20 cellular contexts compared by ENCODE assay signal in genomic region chrX:103637604-103638338, GRCh38. TPM values are rescaled to one million over a fixed set of nuclear protein-coding genes. Genes with fewer than 3 reads are reported as not detected.
A peak's percentile ranks its signal among the peaks of the same experiment; 100 is the strongest.
DNase-seq lines count a peak whose midpoint lies in the region; ATAC-seq, FAIRE-seq and TF ChIP-seq lines count a peak whose summit lies in the region.
"Had no signal": no experiment of that assay in that cellular context is flagged by ENCODE, and none has a peak within 500 bp of the region (broad histone marks: within the 10 kb centered on the region; RNA-seq: fewer than 3 reads in every experiment).

No MANE protein-coding gene starts in this region.

- no peak overlapping the region for H2BK15ac ChIP-seq in IMR-90 (ENCODE audit: low read depth, low read length)

- DNase-seq in mammary epithelial cell, result peak; percentile 80
- no peak for DNase-seq in MCF 10A (ENCODE audit: unreplicated experiment)
- DNase-seq in IMR-90, result peak; percentile 45
- peak; percentile 8 for DNase-seq in endothelial cell of umbilical vein (ENCODE audit: low read depth, low spot score)
- DNase-seq in stimulated activated effector memory CD8-positive, alpha-beta T cell treated with anti-CD3 and anti-CD28 coated beads, Interleukin-12 subunit alpha, Interleukin-12 subunit beta, amount 100 ng/mL, for 72 hours (ENCODE audit: low spot score in 2 of 2), result no peak
- no peak for DNase-seq in uterus
- no peak for DNase-seq in immature natural killer cell
- DNase-seq: DMS153; Kasumi-1; midbrain; NCI-H1105; NCI-H2081; NCI-H69; stimulated activated CD4-positive, alpha-beta T cell treated with anti-CD3 and anti-CD28 coated beads, Interleukin-4, amount 100 ng/mL, for 24 hours; T-helper 9 cell had no signal

- H4K8ac ChIP-seq in IMR-90 (ENCODE audit: low read depth in 2 of 2, low read length in 2 of 2), result no peak overlapping the region

- H4K20me1 ChIP-seq in mammary epithelial cell (ENCODE audit: insufficient read depth, low read length) (no peaks in the 10 kb centered on the region), IMR-90 (ENCODE audit: insufficient read depth, low read length) (no peaks in the 10 kb centered on the region), endothelial cell of umbilical vein (replicated peaks; ENCODE audit: control insufficient read depth, extremely low read depth, insufficient read depth, low read length) (no peaks in the 10 kb centered on the region)

- peak overlapping the region; percentile 69 for H3K27ac ChIP-seq in mammary epithelial cell (ENCODE audit: insufficient read depth, low read depth, low read length)
- H3K27ac ChIP-seq in IMR-90 (ENCODE audit: insufficient read depth, low read length), result no peak overlapping the region
- peak overlapping the region; percentile 23 for H3K27ac ChIP-seq in endothelial cell of umbilical vein (ENCODE audit: insufficient read depth, low read depth, low read length)
- no peak overlapping the region for H3K27ac ChIP-seq in uterus
- H3K27ac ChIP-seq: gastroesophageal sphincter had no signal

- H3K27me3 Mint-ChIP-seq in MCF 10A (ENCODE audit: insufficient read depth, unreplicated experiment) (peaks cover 31% of the 10 kb centered on the region), immature natural killer cell (ENCODE audit: low read depth in 3 of 3) (peaks cover 1 to 7% (median 6%) of the 10 kb centered on the region in 3 donors)
- H3K27me3 Mint-ChIP-seq: progenitor cell of endocrine pancreas had no signal

- H2BK20ac ChIP-seq in IMR-90 (ENCODE audit: low read depth, low read length), result no peak overlapping the region

- H3K9me3 ChIP-seq in mammary epithelial cell (replicated peaks; ENCODE audit: insufficient read depth, low read length) (no peaks in the 10 kb centered on the region), IMR-90 (ENCODE audit: control insufficient read depth, insufficient read depth, low read length) (no peaks in the 10 kb centered on the region), endothelial cell of umbilical vein (replicated peaks; ENCODE audit: control insufficient read depth, insufficient read depth, low read length) (no peaks in the 10 kb centered on the region), uterus (no peaks in the 10 kb centered on the region)
- H3K9me3 ChIP-seq: gastroesophageal sphincter had no signal

- H2AFZ ChIP-seq in mammary epithelial cell (ENCODE audit: low read depth, low read length), result no peak overlapping the region
- no peak overlapping the region for H2AFZ ChIP-seq in IMR-90 (replicated peaks; ENCODE audit: low read length, poor library complexity)
- no peak overlapping the region for H2AFZ ChIP-seq in endothelial cell of umbilical vein (ENCODE audit: low read depth, low read length)

- H3K4me2 ChIP-seq in mammary epithelial cell (ENCODE audit: insufficient read depth, low read depth, low read length), result peak overlapping the region; percentile 41
- no peak overlapping the region for H3K4me2 ChIP-seq in IMR-90 (ENCODE audit: low read depth, low read length)
- peak overlapping the region; percentile 31 for H3K4me2 ChIP-seq in endothelial cell of umbilical vein (ENCODE audit: insufficient read depth, low read length)

- H3K56ac ChIP-seq in IMR-90 (ENCODE audit: extremely low read depth, insufficient read depth, low read length), result no peak overlapping the region

- no peak overlapping the region for H3K4me3 ChIP-seq in mammary epithelial cell (replicated peaks in 1 of 3; ENCODE audit: insufficient read depth in 1 of 3, low read depth in 2 of 3, low read length in 3 of 3)
- no peak overlapping the region for H3K4me3 ChIP-seq in IMR-90 (ENCODE audit: insufficient read depth, low read depth, low read length)
- H3K4me3 ChIP-seq in endothelial cell of umbilical vein (replicated peaks in 1 of 3; ENCODE audit: insufficient read depth in 1 of 3, low read depth in 1 of 3, low read length in 3 of 3), result no peak overlapping the region
- no peak overlapping the region for H3K4me3 ChIP-seq in uterus
- H3K4me3 ChIP-seq: gastroesophageal sphincter had no signal

- in situ Hi-C loops in mammary epithelial cell (cut with MboI; ENCODE audit: low sequenced_read_pairs in 2 of 2) (no loop called here), IMR-90 (cut with MboI; ENCODE audit: low sequenced_read_pairs) (no loop called here)

- WGBS in mammary epithelial cell (ENCODE audit: low coverage, missing lambda C conversion rate), result 60% methylated on average over 2 of the region's 2 CpGs
- no CpG with 5 or more reads among the region's 2 CpGs for WGBS in IMR-90 (ENCODE audit: extremely low coverage in 2 of 2, insufficient read length in 1 of 2), 2 experiments

- no peaks in the 10 kb centered on the region for H3K36me3 ChIP-seq in mammary epithelial cell (ENCODE audit: insufficient read depth, low read length)
- no peaks in the 10 kb centered on the region for H3K36me3 ChIP-seq in IMR-90 (ENCODE audit: control insufficient read depth, insufficient read depth, low read length)
- H3K36me3 ChIP-seq in endothelial cell of umbilical vein (ENCODE audit: control insufficient read depth in 2 of 2, extremely low read depth in 1 of 2, insufficient read depth in 2 of 2, low read length in 2 of 2), result no peaks in the 10 kb centered on the region
- no peaks in the 10 kb centered on the region for H3K36me3 ChIP-seq in uterus
- H3K36me3 ChIP-seq: gastroesophageal sphincter had no signal

- H3K4me1 ChIP-seq in mammary epithelial cell (ENCODE audit: insufficient read depth, low read length) (peaks cover 26% of the 10 kb centered on the region), IMR-90 (ENCODE audit: control insufficient read depth, insufficient read depth, low read length) (peaks cover 1% of the 10 kb centered on the region; the same call in 1 of the 2 replicates), endothelial cell of umbilical vein (ENCODE audit: control insufficient read depth, extremely low read depth, insufficient read depth, low read length) (peaks cover 20% of the 10 kb centered on the region), uterus (no peaks in the 10 kb centered on the region)
- H3K4me1 ChIP-seq: gastroesophageal sphincter had no signal

- H3K9me3 Mint-ChIP-seq in MCF 10A (ENCODE audit: unreplicated experiment) (no peaks in the 10 kb centered on the region), immature natural killer cell (no peaks in the 10 kb centered on the region)
- no peaks in the 10 kb centered on the region for H3K9me3 Mint-ChIP-seq in stimulated activated effector memory CD8-positive, alpha-beta T cell treated with anti-CD3 and anti-CD28 coated beads, Interleukin-12 subunit alpha, Interleukin-12 subunit beta, amount 100 ng/mL, for 72 hours
- H3K9me3 Mint-ChIP-seq: activated T-helper 1 cell treated with anti-CD3 and anti-CD28 coated beads, Interleukin-12 subunit alpha, Interleukin-12 subunit beta, Interleukin-2, Interleukin-4 antibody, amounts not matched to agents 30 ng/mL and 10 ng/mL and 1 ng/mL, durations not matched to agents 14 hours and 24 hours and 36 hours had no signal

- POLR2A ChIA-PET in MCF 10A (lab: Yijun Ruan, JAX) (interaction anchor here (0.6 kb wide), 1 partner anchor 398 kb away, joined by 3 read pairs; no protein-coding TSS in a partner anchor), IMR-90 (lab: Charles Lee; ENCODE audit: unreplicated experiment) (no interaction called here), endothelial cell of umbilical vein (lab: Charles Lee) (no interaction called here)

- TF ChIP-seq POLR2A in IMR-90 (IDR thresholded peaks at IDR 0.05; ENCODE audit: low read depth, low read length), result no peak
- TF ChIP-seq POLR2A in endothelial cell of umbilical vein (IDR thresholded peaks at IDR 0.05; ENCODE audit: low read depth, low read length), result no peak
- TF ChIP-seq POLR2A in uterus (IDR thresholded peaks at IDR 0.05), result no peak

- dilution Hi-C loops in mammary epithelial cell (cut with HindIII; ENCODE audit: low sequenced_read_pairs), result no loop called here
- dilution Hi-C loops in IMR-90 (cut with HindIII; ENCODE audit: low sequenced_read_pairs, unreplicated experiment), result no loop called here
- dilution Hi-C loops in endothelial cell of umbilical vein (cut with MboI; ENCODE audit: extremely low pct_ligation_motif_present, low sequenced_read_pairs), result no loop called here

- intact Hi-C loops in mammary epithelial cell (cut with micrococcal nuclease), result no loop called here
- intact Hi-C loops in MCF 10A (cut with micrococcal nuclease), result no loop called here
- intact Hi-C loops in IMR-90 (cut with micrococcal nuclease), result loop anchor here (10.0 kb wide), 1 partner anchor 63 kb away; no protein-coding TSS in a partner anchor
- intact Hi-C loops in endothelial cell of umbilical vein (cut with micrococcal nuclease), result no loop called here
- intact Hi-C loops in uterus (cut with DNase I; ENCODE audit: low total_unique reads), result loop anchor here (10.0 kb wide), 1 partner anchor 103 kb away; no protein-coding TSS in a partner anchor

- H3K79me2 ChIP-seq in mammary epithelial cell (ENCODE audit: insufficient read depth, low read length), result no peaks in the 10 kb centered on the region
- no peaks in the 10 kb centered on the region for H3K79me2 ChIP-seq in endothelial cell of umbilical vein (ENCODE audit: control insufficient read depth, insufficient read depth, low read length)

- no peak overlapping the region for H4K5ac ChIP-seq in IMR-90 (ENCODE audit: low read depth, low read length)

- H3K27me3 ChIP-seq in mammary epithelial cell (ENCODE audit: insufficient read depth, low read length) (no peaks in the 10 kb centered on the region), IMR-90 (ENCODE audit: control insufficient read depth, insufficient read depth, low read length) (no peaks in the 10 kb centered on the region), endothelial cell of umbilical vein (ENCODE audit: control insufficient read depth in 2 of 2, insufficient read depth in 2 of 2, low read length in 2 of 2) (no peaks in the 10 kb centered on the region), uterus (no peaks in the 10 kb centered on the region)
- H3K27me3 ChIP-seq: gastroesophageal sphincter had no signal

- H2BK120ac ChIP-seq in IMR-90 (ENCODE audit: low read depth, low read length), result no peak overlapping the region

- H3K36me3 Mint-ChIP-seq in MCF 10A (ENCODE audit: insufficient read depth, unreplicated experiment) (no peaks in the 10 kb centered on the region), immature natural killer cell (no peaks in the 10 kb centered on the region)
- no peaks in the 10 kb centered on the region for H3K36me3 Mint-ChIP-seq in stimulated activated effector memory CD8-positive, alpha-beta T cell treated with anti-CD3 and anti-CD28 coated beads, Interleukin-12 subunit alpha, Interleukin-12 subunit beta, amount 100 ng/mL, for 72 hours

- no peak overlapping the region for H2BK5ac ChIP-seq in IMR-90 (ENCODE audit: low read depth, low read length, poor library complexity, severe bottlenecking)

- peak overlapping the region; percentile 0 for H3K9ac ChIP-seq in mammary epithelial cell (ENCODE audit: insufficient read depth, low read length)
- H3K9ac ChIP-seq in IMR-90 (ENCODE audit: low read depth, low read length), result no peak overlapping the region
- no peak overlapping the region for H3K9ac ChIP-seq in endothelial cell of umbilical vein (replicated peaks; ENCODE audit: extremely low read depth, insufficient read depth, low read length)

- H3K27ac Mint-ChIP-seq in MCF 10A (ENCODE audit: low read depth, unreplicated experiment) (no peak overlapping the region), immature natural killer cell (no peak overlapping the region)
- H3K27ac Mint-ChIP-seq in stimulated activated effector memory CD8-positive, alpha-beta T cell treated with anti-CD3 and anti-CD28 coated beads, Interleukin-12 subunit alpha, Interleukin-12 subunit beta, amount 100 ng/mL, for 72 hours, result no peak overlapping the region
- H3K27ac Mint-ChIP-seq: activated T-helper 1 cell treated with anti-CD3 and anti-CD28 coated beads, Interleukin-12 subunit alpha, Interleukin-12 subunit beta, Interleukin-2, Interleukin-4 antibody, amounts not matched to agents 30 ng/mL and 10 ng/mL and 1 ng/mL, durations not matched to agents 14 hours and 24 hours and 36 hours; progenitor cell of endocrine pancreas had no signal

- no peak overlapping the region for H4K91ac ChIP-seq in IMR-90 (ENCODE audit: insufficient read depth, low read depth, low read length)

- no peak overlapping the region for H3K18ac ChIP-seq in IMR-90 (ENCODE audit: low read depth, low read length)

- H3K4me3 Mint-ChIP-seq in MCF 10A (ENCODE audit: unreplicated experiment) (no peak overlapping the region), immature natural killer cell (no peak overlapping the region)
- H3K4me3 Mint-ChIP-seq in stimulated activated effector memory CD8-positive, alpha-beta T cell treated with anti-CD3 and anti-CD28 coated beads, Interleukin-12 subunit alpha, Interleukin-12 subunit beta, amount 100 ng/mL, for 72 hours, result no peak overlapping the region
- H3K4me3 Mint-ChIP-seq: activated T-helper 1 cell treated with anti-CD3 and anti-CD28 coated beads, Interleukin-12 subunit alpha, Interleukin-12 subunit beta, Interleukin-2, Interleukin-4 antibody, amounts not matched to agents 30 ng/mL and 10 ng/mL and 1 ng/mL, durations not matched to agents 14 hours and 24 hours and 36 hours had no signal

- no peak overlapping the region for H3K23ac ChIP-seq in IMR-90 (ENCODE audit: low read depth, low read length)

- ATAC-seq in IMR-90 (ENCODE audit: low read depth) (no peak; the same call in 1 of the 2 replicates), GM21526 (IDR thresholded peaks at IDR 0.05; ENCODE audit: low FRiP score, unreplicated experiment) (no peak)
- peak; percentile 42 for ATAC-seq in stimulated activated effector memory CD8-positive, alpha-beta T cell treated with anti-CD3 and anti-CD28 coated beads, Interleukin-12 subunit alpha, Interleukin-12 subunit beta, amount 100 ng/mL, for 72 hours

- no peak overlapping the region for H3K14ac ChIP-seq in IMR-90 (replicated peaks; ENCODE audit: low read depth, low read length)

- no peak for TF ChIP-seq RAD21 in IMR-90 (IDR thresholded peaks at IDR 0.05; ENCODE audit: low read length)

- H2AK9ac ChIP-seq in IMR-90 (replicated peaks; ENCODE audit: low read depth, low read length, poor library complexity), result no peak overlapping the region

- BruUV-seq in mammary epithelial cell (replicated peaks; lab: Mats Ljungman, UMichigan) (no TSS peak), MCF 10A (replicated peaks; lab: Mats Ljungman, UMichigan) (no TSS peak), IMR-90 (replicated peaks; lab: Mats Ljungman, UMichigan) (no TSS peak), endothelial cell of umbilical vein (replicated peaks; lab: Mats Ljungman, UMichigan) (no TSS peak)

- H3K4ac ChIP-seq in IMR-90 (ENCODE audit: low read depth, low read length), result no peak overlapping the region

- H3K4me1 Mint-ChIP-seq in MCF 10A (ENCODE audit: insufficient read depth, unreplicated experiment), result no peaks in the 10 kb centered on the region
- no peaks in the 10 kb centered on the region for H3K4me1 Mint-ChIP-seq in stimulated activated effector memory CD8-positive, alpha-beta T cell treated with anti-CD3 and anti-CD28 coated beads, Interleukin-12 subunit alpha, Interleukin-12 subunit beta, amount 100 ng/mL, for 72 hours
- H3K4me1 Mint-ChIP-seq in immature natural killer cell, result no peaks in the 10 kb centered on the region

- H3K79me1 ChIP-seq in IMR-90 (ENCODE audit: low read depth in 1 of 2, low read length in 2 of 2), result no peaks in the 10 kb centered on the region

- FAIRE-seq in endothelial cell of umbilical vein (lab: Jason Lieb, UNC), result peak; percentile 44
- FAIRE-seq: HTR-8/SVneo had no signal

- TF ChIP-seq CTCF in mammary epithelial cell (conservative IDR thresholded peaks at IDR 0.05 in 1 of 2, IDR thresholded peaks at IDR 0.05 in 1 of 2; ENCODE audit: extremely low read depth in 1 of 2, insufficient read depth in 1 of 2, low read depth in 1 of 2, low read length in 2 of 2), result no peak
- TF ChIP-seq CTCF in MCF 10A (IDR thresholded peaks at IDR 0.05; ENCODE audit: unreplicated experiment), result no peak
- TF ChIP-seq CTCF in IMR-90 (conservative IDR thresholded peaks at IDR 0.05; ENCODE audit: low read depth, low read length), result no peak
- no peak for TF ChIP-seq CTCF in endothelial cell of umbilical vein (IDR thresholded peaks at IDR 0.05; ENCODE audit: extremely low read depth in 1 of 2, insufficient read depth in 1 of 2, low read depth in 1 of 2, low read length in 2 of 2)
- TF ChIP-seq CTCF in uterus (IDR thresholded peaks at IDR 0.05), result no peak

- H3K9me1 ChIP-seq in IMR-90 (ENCODE audit: insufficient read depth, low read length) (peaks cover 6% of the 10 kb centered on the region; the same call in 1 of the 2 replicates), endothelial cell of umbilical vein (replicated peaks; ENCODE audit: control insufficient read depth, extremely low read depth, insufficient read depth, low read length) (no peaks in the 10 kb centered on the region)

- CTCF ChIA-PET in mammary epithelial cell (lab: Charles Lee; ENCODE audit: low non-redundant PET), result no interaction called here
- CTCF ChIA-PET in MCF 10A (lab: Yijun Ruan, JAX), result interaction anchor here (0.6 kb wide), 1 partner anchor 638 kb away, joined by 4 read pairs; no protein-coding TSS in a partner anchor
- CTCF ChIA-PET in IMR-90 (lab: Yijun Ruan, JAX), result interaction anchor here (1.5 kb wide), 1 partner anchor 8 kb away, joined by 5 read pairs; no protein-coding TSS in a partner anchor
- CTCF ChIA-PET in endothelial cell of umbilical vein (lab: Charles Lee), result interaction anchor here (0.7 to 1.8 kb wide), 2 partner anchors 8 to 48 kb away, joined by 5 to 15 read pairs; no protein-coding TSS in a partner anchor

- peak overlapping the region; percentile 43; the same call in 1 of the 2 replicates for H2AK5ac ChIP-seq in IMR-90 (ENCODE audit: low read depth, low read length)

RNA-seq across cellular contexts. Expression of gene TCEAL1, which starts 9.0 kb away (rescaled TPM):
- total RNA-seq in mammary epithelial cell (10 to 100 TPM; 13.5 to 32.8 TPM), MCF 10A (2022) (5.7 and 8.1 TPM in 2 replicates), IMR-90 (2012; rRNA removed) (9.1 and 15.0 TPM in 2 replicates), endothelial cell of umbilical vein (14.6 and 18.5 TPM in 2 replicates), uterus (100 to 1,000 TPM in 3 of 4 donors, 10 to 100 TPM in 1; 70.0 to 362 (median 176) TPM)
- polyA plus RNA-seq in mammary epithelial cell (15.6 TPM), IMR-90 (2012; rRNA removed) (18.8 and 21.8 TPM in 2 replicates), endothelial cell of umbilical vein (12.8 and 18.6 TPM in 2 replicates), immature natural killer cell (10 to 100 TPM; 19.7 to 31.2 (median 21.3) TPM)
- polyA minus RNA-seq in mammary epithelial cell (not detected), endothelial cell of umbilical vein (5.7 and 8.6 TPM in 2 replicates)
- 8.8 and 11.6 TPM in 2 replicates for polyA plus RNA-seq in IMR-90 (2012; cell fraction: cytosol; rRNA removed)
- polyA plus RNA-seq in IMR-90 (2012; cell fraction: nucleus; rRNA removed; ENCODE audit: low replicate concordance), result 7.4 and 22.6 TPM in 2 replicates
- polyA plus RNA-seq in endothelial cell of umbilical vein (2011; cell fraction: cytosol; rRNA removed), result 27.8 and 28.0 TPM in 2 replicates
- polyA plus RNA-seq in endothelial cell of umbilical vein (2011; cell fraction: nucleus; rRNA removed), result 19.5 and 25.9 TPM in 2 replicates
- polyA plus RNA-seq in endothelial cell of umbilical vein (2012), result 14.8 and 20.1 TPM in 2 replicates
- 7.0 TPM for polyA minus RNA-seq in endothelial cell of umbilical vein (2011; cell fraction: cytosol; rRNA and poly(A)+ RNA removed)
- 2.9 and 3.2 TPM in 2 replicates for polyA minus RNA-seq in endothelial cell of umbilical vein (2011; cell fraction: nucleus; rRNA and poly(A)+ RNA removed)

RNA-seq across cellular contexts. Expression of gene TCEAL3, which starts 30.0 kb away (rescaled TPM):
- total RNA-seq in mammary epithelial cell (10 to 100 TPM in 1 of 2 donors, 1 to 10 TPM in 1; 9.3 to 41.2 TPM), MCF 10A (2022) (15.1 and 18.9 TPM in 2 replicates), IMR-90 (2012; rRNA removed) (3.2 and 13.1 TPM in 2 replicates), endothelial cell of umbilical vein (21.3 and 23.7 TPM in 2 replicates), uterus (100 to 1,000 TPM in 1 of 4 donors, 10 to 100 TPM in 3; 13.8 to 120 (median 66.1) TPM)
- polyA plus RNA-seq in mammary epithelial cell (22.2 TPM), IMR-90 (2012; rRNA removed) (21.9 and 24.2 TPM in 2 replicates), endothelial cell of umbilical vein (6.9 and 8.9 TPM in 2 replicates), immature natural killer cell (10 to 100 TPM in 2 of 3 donors, 1 to 10 TPM in 1; 6.8 to 11.4 (median 10.6) TPM)
- polyA minus RNA-seq in mammary epithelial cell (28.1 TPM), endothelial cell of umbilical vein (4.1 and 6.9 TPM in 2 replicates)
- polyA plus RNA-seq in IMR-90 (2012; cell fraction: cytosol; rRNA removed), result 10.3 and 15.0 TPM in 2 replicates
- polyA plus RNA-seq in IMR-90 (2012; cell fraction: nucleus; rRNA removed; ENCODE audit: low replicate concordance), result 1.8 and 7.0 TPM in 2 replicates
- polyA plus RNA-seq in endothelial cell of umbilical vein (2011; cell fraction: cytosol; rRNA removed), result 15.8 and 16.9 TPM in 2 replicates
- polyA plus RNA-seq in endothelial cell of umbilical vein (2011; cell fraction: nucleus; rRNA removed), result 4.9 and 6.9 TPM in 2 replicates
- polyA plus RNA-seq in endothelial cell of umbilical vein (2012), result 32.7 and 41.9 TPM in 2 replicates
- not detected for polyA minus RNA-seq in endothelial cell of umbilical vein (2011; cell fraction: cytosol; rRNA and poly(A)+ RNA removed)
- polyA minus RNA-seq in endothelial cell of umbilical vein (2011; cell fraction: nucleus; rRNA and poly(A)+ RNA removed), result 1.2 TPM in 2 replicates

RNA-seq across cellular contexts. Expression of gene MORF4L2, which starts 48.7 kb away (rescaled TPM):
- total RNA-seq in mammary epithelial cell (100 to 1,000 TPM; 465 to 771 TPM), MCF 10A (2022) (463 and 496 TPM in 2 replicates), IMR-90 (2012; rRNA removed) (1,218 and 1,398 TPM in 2 replicates), endothelial cell of umbilical vein (414 and 445 TPM in 2 replicates), uterus (100 to 1,000 TPM; 258 to 722 (median 535) TPM)
- polyA plus RNA-seq in mammary epithelial cell (670 TPM), IMR-90 (2012; rRNA removed) (501 and 795 TPM in 2 replicates), endothelial cell of umbilical vein (208 and 331 TPM in 2 replicates), immature natural killer cell (10 to 100 TPM; 55.3 to 76.9 (median 67.8) TPM)
- polyA minus RNA-seq in mammary epithelial cell (180 TPM), endothelial cell of umbilical vein (191 and 193 TPM in 2 replicates)
- polyA plus RNA-seq in IMR-90 (2012; cell fraction: cytosol; rRNA removed), result 175 and 256 TPM in 2 replicates
- polyA plus RNA-seq in IMR-90 (2012; cell fraction: nucleus; rRNA removed; ENCODE audit: low replicate concordance), result 60.4 and 480 TPM in 2 replicates
- 444 and 471 TPM in 2 replicates for polyA plus RNA-seq in endothelial cell of umbilical vein (2011; cell fraction: cytosol; rRNA removed)
- polyA plus RNA-seq in endothelial cell of umbilical vein (2011; cell fraction: nucleus; rRNA removed), result 315 and 479 TPM in 2 replicates
- 497 and 598 TPM in 2 replicates for polyA plus RNA-seq in endothelial cell of umbilical vein (2012)
- 103 TPM for polyA minus RNA-seq in endothelial cell of umbilical vein (2011; cell fraction: cytosol; rRNA and poly(A)+ RNA removed)
- polyA minus RNA-seq in endothelial cell of umbilical vein (2011; cell fraction: nucleus; rRNA and poly(A)+ RNA removed), result 91.8 and 122 TPM in 2 replicates

RNA-seq across cellular contexts. Expression of gene TCEAL4, which starts 52.5 kb away (rescaled TPM):
- total RNA-seq in mammary epithelial cell, result 10 to 100 TPM; 33.3 to 98.1 TPM
- polyA plus RNA-seq in mammary epithelial cell, result 35.8 TPM
- 20.3 TPM for polyA minus RNA-seq in mammary epithelial cell
- 63.7 and 64.4 TPM in 2 replicates for total RNA-seq in MCF 10A (2022)
- 11.1 and 16.7 TPM in 2 replicates for total RNA-seq in IMR-90 (2012; rRNA removed)
- 27.3 and 31.9 TPM in 2 replicates for polyA plus RNA-seq in IMR-90 (2012; rRNA removed)
- polyA plus RNA-seq in IMR-90 (2012; cell fraction: cytosol; rRNA removed), result 8.5 and 18.2 TPM in 2 replicates
- polyA plus RNA-seq in IMR-90 (2012; cell fraction: nucleus; rRNA removed; ENCODE audit: low replicate concordance), result 7.3 and 25.4 TPM in 2 replicates
- 60.4 and 74.6 TPM in 2 replicates for total RNA-seq in endothelial cell of umbilical vein
- polyA plus RNA-seq in endothelial cell of umbilical vein, result 11.8 and 16.9 TPM in 2 replicates
- polyA plus RNA-seq in endothelial cell of umbilical vein (2011; cell fraction: cytosol; rRNA removed), result 33.4 and 37.5 TPM in 2 replicates
- polyA plus RNA-seq in endothelial cell of umbilical vein (2011; cell fraction: nucleus; rRNA removed), result 17.0 and 27.7 TPM in 2 replicates
- 122 and 124 TPM in 2 replicates for polyA plus RNA-seq in endothelial cell of umbilical vein (2012)
- 6.2 and 7.9 TPM in 2 replicates for polyA minus RNA-seq in endothelial cell of umbilical vein
- polyA minus RNA-seq in endothelial cell of umbilical vein (2011; cell fraction: cytosol; rRNA and poly(A)+ RNA removed), result 6.7 TPM
- polyA minus RNA-seq in endothelial cell of umbilical vein (2011; cell fraction: nucleus; rRNA and poly(A)+ RNA removed), result 8.7 and 9.0 TPM in 2 replicates
- 100 to 1,000 TPM in 3 of 4 donors, 10 to 100 TPM in 1; 79.8 to 380 (median 308) TPM for total RNA-seq in uterus
- polyA plus RNA-seq in immature natural killer cell, result 10 to 100 TPM in 1 of 3 donors, 1 to 10 TPM in 2; 1.6 to 10.8 (median 4.8) TPM

Comparison
In these comparisons a context has a peak if more than half of its experiments do, and no peak if none do; other contexts are left out.
1. DNase-seq: peak in mammary epithelial cell (single experiment), IMR-90 (single experiment) and endothelial cell of umbilical vein (single experiment); none in MCF 10A (single experiment), stimulated activated effector memory CD8-positive, alpha-beta T cell treated with anti-CD3 and anti-CD28 coated beads, Interleukin-12 subunit alpha, Interleukin-12 subunit beta, amount 100 ng/mL, for 72 hours (0 of 2), uterus (0 of 2) and immature natural killer cell (0 of 3).
2. H3K27ac ChIP-seq: peak in mammary epithelial cell (single experiment) and endothelial cell of umbilical vein (single experiment); none in IMR-90 (single experiment) and uterus (0 of 2).
3. intact Hi-C loops: an anchor here in IMR-90 (10.0 kb wide) and uterus (10.0 kb wide); none called in mammary epithelial cell, MCF 10A and endothelial cell of umbilical vein.